ENCODE assay signal across 13 cellular contexts in the genomic region with DNA sequence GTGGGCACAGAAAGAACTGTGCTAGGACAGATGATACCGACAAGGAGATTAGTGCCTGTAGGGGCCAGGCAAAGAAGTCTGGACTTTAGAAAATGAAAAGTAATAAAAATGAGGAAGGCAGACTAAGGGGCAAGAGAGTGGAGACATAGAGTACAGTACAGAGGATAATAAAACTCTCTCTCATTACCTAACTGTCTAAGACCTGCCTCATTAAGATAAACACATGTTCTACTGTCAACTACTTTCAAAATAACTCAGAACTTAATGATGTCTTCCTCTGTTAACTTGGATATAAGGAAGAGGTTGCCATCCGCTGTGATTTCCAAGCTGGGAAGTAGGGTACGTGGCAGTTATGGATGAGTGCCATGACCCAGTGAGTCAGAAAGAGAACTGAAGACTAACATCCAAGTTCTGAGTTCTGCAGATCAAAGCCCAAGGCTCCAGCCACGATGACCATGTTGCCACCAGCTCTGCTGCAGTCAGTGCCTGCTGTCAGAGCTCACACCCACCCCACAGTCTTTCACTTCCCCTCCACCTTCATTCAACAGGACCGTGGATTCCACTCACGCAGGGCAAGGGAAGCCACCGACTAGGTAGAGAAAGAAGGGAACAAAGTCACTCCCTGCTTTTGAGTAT.
DNase-seq lines count a peak whose midpoint lies in the region; ATAC-seq and TF ChIP-seq lines count a peak whose summit lies in the region.
"Had no signal": no experiment of that assay in that cellular context is flagged by ENCODE, and none has a peak within 500 bp of the region (broad histone marks: within the 10 kb centered on the region; RNA-seq: fewer than 3 reads in every experiment).

No MANE protein-coding gene starts in this region.

- peak overlapping the region in 6 of 7 donors; percentile 15 to 82 (median 49) for H3K27ac Mint-ChIP-seq in CD14-positive monocyte
- H3K27ac Mint-ChIP-seq in stimulated activated effector memory CD8-positive, alpha-beta T cell treated with anti-CD3 and anti-CD28 coated beads, Interleukin-12 subunit alpha, Interleukin-12 subunit beta, amount 100 ng/mL, for 72 hours: no peak overlapping the region
- H3K27ac Mint-ChIP-seq: CD4-positive, CD25-positive, alpha-beta regulatory T cell had no signal

- H3K27me3 Mint-ChIP-seq in CD14-positive monocyte (ENCODE audit: low read depth in 3 of 3): no peaks in the 10 kb centered on the region
- H3K27me3 Mint-ChIP-seq: CD4-positive, CD25-positive, alpha-beta regulatory T cell; central memory CD8-positive, alpha-beta T cell had no signal

- H3K9ac ChIP-seq in mesendoderm (ENCODE audit: low read length): no peak overlapping the region

- H2AK5ac ChIP-seq in mesendoderm (ENCODE audit: low read length): no peak overlapping the region

- no peak for TF ChIP-seq CTCF in CD14-positive monocyte (IDR thresholded peaks at IDR 0.05)

- no peak overlapping the region for H3K4me3 ChIP-seq in mesendoderm (ENCODE audit: low read length)

- H2BK5ac ChIP-seq in mesendoderm (ENCODE audit: low read length): no peak overlapping the region

- peaks cover 17% of the 10 kb centered on the region for H3K4me1 Mint-ChIP-seq in CD14-positive monocyte
- H3K4me1 Mint-ChIP-seq in stimulated activated effector memory CD8-positive, alpha-beta T cell treated with anti-CD3 and anti-CD28 coated beads, Interleukin-12 subunit alpha, Interleukin-12 subunit beta, amount 100 ng/mL, for 72 hours: no peaks in the 10 kb centered on the region
- H3K4me1 Mint-ChIP-seq: CD4-positive, CD25-positive, alpha-beta regulatory T cell; central memory CD8-positive, alpha-beta T cell had no signal

- H3K79me2 ChIP-seq in mesendoderm (ENCODE audit: control insufficient read depth, insufficient read depth, low read length): no peaks in the 10 kb centered on the region

- no peaks in the 10 kb centered on the region for H3K27me3 ChIP-seq in mesendoderm (ENCODE audit: insufficient read depth, low read length, poor library complexity)

- H3K4me2 ChIP-seq in mesendoderm (ENCODE audit: low read length): no peak overlapping the region

- intact Hi-C loops in CD14-positive monocyte (cut with micrococcal nuclease): no loop called here
- intact Hi-C loops in left colon (cut with DNase I, micrococcal nuclease): no loop called here

- no peak overlapping the region for H2BK120ac ChIP-seq in mesendoderm (ENCODE audit: low read depth, low read length)

- H2BK15ac ChIP-seq in mesendoderm (replicated peaks; ENCODE audit: low read depth): no peak overlapping the region

- no peak for DNase-seq in CD14-positive monocyte (ENCODE audit: low spot score)
- peak; percentile 47 for DNase-seq in HT1080 (ENCODE audit: low read depth)
- no peak for DNase-seq in left colon
- no peak for DNase-seq in stimulated activated CD4-positive, alpha-beta T cell treated with anti-CD3 and anti-CD28 coated beads, Interleukin-4, amount 100 ng/mL, for 4 hours
- no peak for DNase-seq in stimulated activated effector memory CD8-positive, alpha-beta T cell treated with anti-CD3 and anti-CD28 coated beads, Interleukin-12 subunit alpha, Interleukin-12 subunit beta, amount 100 ng/mL, for 72 hours (ENCODE audit: low spot score in 2 of 2)
- DNase-seq in mesendoderm: no peak
- DNase-seq: activated T-cell treated with anti-CD3 and anti-CD28 coated beads, Interleukin-2, amount 50 U/mL, for 48 hours; CD4-positive, CD25-positive, alpha-beta regulatory T cell; hippocampal formation; NCI-H526 treated with DMSO at 0.1 percent for 48 hours had no signal

- H3K23ac ChIP-seq in mesendoderm (ENCODE audit: low read length): no peak overlapping the region

- no peaks in the 10 kb centered on the region for H3K36me3 ChIP-seq in mesendoderm (ENCODE audit: control insufficient read depth, insufficient read depth, low read length)

- H3K4me3 Mint-ChIP-seq in CD14-positive monocyte: peak overlapping the region; percentile 45 to 87
- H3K4me3 Mint-ChIP-seq in stimulated activated effector memory CD8-positive, alpha-beta T cell treated with anti-CD3 and anti-CD28 coated beads, Interleukin-12 subunit alpha, Interleukin-12 subunit beta, amount 100 ng/mL, for 72 hours: no peak overlapping the region
- H3K4me3 Mint-ChIP-seq: CD4-positive, CD25-positive, alpha-beta regulatory T cell; central memory CD8-positive, alpha-beta T cell had no signal

- no CpG with 5 or more reads among the region's 7 CpGs for WGBS in mesendoderm (ENCODE audit: extremely low coverage, insufficient coverage, low lambda C conversion rate)

- peaks cover 2% of the 10 kb centered on the region for H3K4me1 ChIP-seq in mesendoderm (ENCODE audit: control insufficient read depth, low read depth, low read length)

- H3K79me1 ChIP-seq in mesendoderm (ENCODE audit: low read length): no peaks in the 10 kb centered on the region

- H3K9me3 Mint-ChIP-seq in CD14-positive monocyte: no peaks in the 10 kb centered on the region
- H3K9me3 Mint-ChIP-seq in stimulated activated effector memory CD8-positive, alpha-beta T cell treated with anti-CD3 and anti-CD28 coated beads, Interleukin-12 subunit alpha, Interleukin-12 subunit beta, amount 100 ng/mL, for 72 hours: no peaks in the 10 kb centered on the region
- H3K9me3 Mint-ChIP-seq: CD4-positive, CD25-positive, alpha-beta regulatory T cell; central memory CD8-positive, alpha-beta T cell had no signal

- no peak overlapping the region for H3K56ac ChIP-seq in mesendoderm (ENCODE audit: low read length)

- H3K27ac ChIP-seq in mesendoderm (ENCODE audit: low read depth, low read length): no peak overlapping the region

- H3K4ac ChIP-seq in mesendoderm (ENCODE audit: low read depth, low read length): no peak overlapping the region

- H3K18ac ChIP-seq in mesendoderm (ENCODE audit: low read length): no peak overlapping the region

- no peak overlapping the region for H4K8ac ChIP-seq in mesendoderm (ENCODE audit: low read depth, low read length)

- no peak overlapping the region for H4K5ac ChIP-seq in mesendoderm (ENCODE audit: low read length)

- peaks cover 2 to 28% of the 10 kb centered on the region in 2 donors for H3K36me3 Mint-ChIP-seq in CD14-positive monocyte
- no peaks in the 10 kb centered on the region for H3K36me3 Mint-ChIP-seq in stimulated activated effector memory CD8-positive, alpha-beta T cell treated with anti-CD3 and anti-CD28 coated beads, Interleukin-12 subunit alpha, Interleukin-12 subunit beta, amount 100 ng/mL, for 72 hours

- ATAC-seq in GM19463 (IDR thresholded peaks at IDR 0.05; ENCODE audit: unreplicated experiment) (peak; percentile 87), left colon (peak; percentile 78), HG02610 (IDR thresholded peaks at IDR 0.05; ENCODE audit: unreplicated experiment) (no peak)
- ATAC-seq in stimulated activated effector memory CD8-positive, alpha-beta T cell treated with anti-CD3 and anti-CD28 coated beads, Interleukin-12 subunit alpha, Interleukin-12 subunit beta, amount 100 ng/mL, for 72 hours: no peak

Comparison
In these comparisons a context has a peak if more than half of its experiments do, and no peak if none do; other contexts are left out.
1. ATAC-seq: peak in GM19463 (single experiment) and left colon (single experiment); none in stimulated activated effector memory CD8-positive, alpha-beta T cell treated with anti-CD3 and anti-CD28 coated beads, Interleukin-12 subunit alpha, Interleukin-12 subunit beta, amount 100 ng/mL, for 72 hours (single experiment) and HG02610 (single experiment).